In genomic region chr22:41940853-41941765, GRCh38 we compare ENCODE assay signal across 1 cellular context.
TF ChIP-seq lines count a peak whose summit lies in the region.

No MANE protein-coding gene starts in this region.

TF ChIP-seq in HepG2, 621 proteins besides CTCF, POLR2A, EP300 and RAD21 (continued from another document and continues in another):
- TF ChIP-seq ZNF350 (CRISPR knock-in tag; IDR thresholded peaks at IDR 0.05; ENCODE audit: borderline replicate concordance, low read depth) (peak; percentile 55; the same call in 1 of the 2 replicates), SMC3 (IDR thresholded peaks at IDR 0.05; ENCODE audit: low read length) (peak; percentile 66), ETV5 (CRISPR knock-in tag; IDR thresholded peaks at IDR 0.05; ENCODE audit: borderline replicate concordance) (peak; percentile 28; the same call in 1 of the 2 replicates), ZNF761 (CRISPR knock-in tag; conservative IDR thresholded peaks at IDR 0.05) (no peak), GATAD2A (CRISPR knock-in tag; IDR thresholded peaks at IDR 0.05) (peak; percentile 17; the same call in 1 of the 2 replicates), DNMT1 (CRISPR knock-in tag; IDR thresholded peaks at IDR 0.05) (peak; percentile 57; the same call in 1 of the 2 replicates), FOXC1 (CRISPR knock-in tag; IDR thresholded peaks at IDR 0.05; ENCODE audit: borderline replicate concordance) (peak; percentile 58; the same call in 1 of the 2 replicates), DBP (CRISPR knock-in tag; IDR thresholded peaks at IDR 0.05; ENCODE audit: not compliant biosample characterization) (no peak), IRF2 (CRISPR knock-in tag; IDR thresholded peaks at IDR 0.05) (0 out of 2 replicates have a peak, but pooled peaks have one; percentile 53), TP53 (CRISPR knock-in tag; conservative IDR thresholded peaks at IDR 0.05) (no peak), MXI1 (IDR thresholded peaks at IDR 0.05; ENCODE audit: borderline replicate concordance, low read depth, low read length) (peak; percentile 38; the same call in 1 of the 3 replicates), MAFF (IDR thresholded peaks at IDR 0.05; ENCODE audit: low read depth, low read length) (peak; percentile 1; the same call in 1 of the 2 replicates), RCOR2 (CRISPR knock-in tag; IDR thresholded peaks at IDR 0.05) (peak; percentile 34; the same call in 1 of the 2 replicates), RXRB (CRISPR knock-in tag; IDR thresholded peaks at IDR 0.05; ENCODE audit: borderline replicate concordance) (0 out of 2 replicates have a peak, but pooled peaks have one; percentile 32), NR2F1 (CRISPR knock-in tag; IDR thresholded peaks at IDR 0.05) (no peak), TFDP1 (CRISPR knock-in tag; IDR thresholded peaks at IDR 0.05; ENCODE audit: borderline replicate concordance) (peak; percentile 32; the same call in 1 of the 2 replicates), HNF4A (CRISPR knock-in tag; IDR thresholded peaks at IDR 0.05) (peak; percentile 55), ZNF501 (CRISPR knock-in tag; IDR thresholded peaks at IDR 0.05) (no peak), ERF (CRISPR knock-in tag; IDR thresholded peaks at IDR 0.05) (0 out of 2 replicates have a peak, but pooled peaks have one; percentile 32), NR1H2 (CRISPR knock-in tag; IDR thresholded peaks at IDR 0.05; ENCODE audit: borderline replicate concordance, low read depth) (no peak), ELF3 (CRISPR knock-in tag; IDR thresholded peaks at IDR 0.05) (peak; percentile 50; the same call in 1 of the 2 replicates), STAT5B (CRISPR knock-in tag; IDR thresholded peaks at IDR 0.05) (no peak), HMGXB4 (CRISPR knock-in tag; IDR thresholded peaks at IDR 0.05; ENCODE audit: borderline replicate concordance in 1 of 2, low read depth in 1 of 2) (peak in 1 of 2 experiments; percentile 24; a peak in 1 of 4 replicates), PAWR (CRISPR knock-in tag; IDR thresholded peaks at IDR 0.05; ENCODE audit: borderline replicate concordance) (no peak), FOSL2 (CRISPR knock-in tag; IDR thresholded peaks at IDR 0.05) (0 out of 2 replicates have a peak, but pooled peaks have one; percentile 20), MAFK (conservative IDR thresholded peaks at IDR 0.05 in 1 of 2, IDR thresholded peaks at IDR 0.05 in 1 of 2; ENCODE audit: low read length in 2 of 2) (0 out of 4 replicates have a peak, but pooled peaks of 1 of the 2 experiments have one; percentile 3), GABPB1 (CRISPR knock-in tag; IDR thresholded peaks at IDR 0.05) (0 out of 2 replicates have a peak, but pooled peaks have one; percentile 26), KDM2A (CRISPR knock-in tag; IDR thresholded peaks at IDR 0.05; ENCODE audit: borderline replicate concordance, low read depth) (peak; percentile 58; the same call in 1 of the 2 replicates), FOXK1 (CRISPR knock-in tag; IDR thresholded peaks at IDR 0.05; ENCODE audit: borderline replicate concordance, low read depth) (no peak), KLF9 (CRISPR knock-in tag; IDR thresholded peaks at IDR 0.05; ENCODE audit: low read depth) (no peak), SALL1 (CRISPR knock-in tag; IDR thresholded peaks at IDR 0.05) (peak; percentile 54; the same call in 1 of the 2 replicates), ZNF646 (CRISPR knock-in tag; IDR thresholded peaks at IDR 0.05) (no peak), MIXL1 (CRISPR knock-in tag; IDR thresholded peaks at IDR 0.05) (0 out of 2 replicates have a peak, but pooled peaks have one; percentile 43), RXRA (CRISPR knock-in tag; IDR thresholded peaks at IDR 0.05) (0 out of 2 replicates have a peak, but pooled peaks have one; percentile 17), SNAPC5 (CRISPR knock-in tag; IDR thresholded peaks at IDR 0.05; ENCODE audit: borderline replicate concordance) (0 out of 2 replicates have a peak, but pooled peaks have one; percentile 16), NPAS2 (CRISPR knock-in tag; IDR thresholded peaks at IDR 0.05; ENCODE audit: borderline replicate concordance) (no peak), ZNF441 (CRISPR knock-in tag; IDR thresholded peaks at IDR 0.05; ENCODE audit: borderline replicate concordance) (no peak), THRA (CRISPR knock-in tag; IDR thresholded peaks at IDR 0.05; ENCODE audit: borderline replicate concordance) (0 out of 2 replicates have a peak, but pooled peaks have one; percentile 44), SAP130 (CRISPR knock-in tag; IDR thresholded peaks at IDR 0.05; ENCODE audit: low read depth) (peak; percentile 28; the same call in 1 of the 2 replicates), XRCC5 (optimal IDR thresholded peaks at IDR 0.05; ENCODE audit: low read length) (peak; percentile 46), HHEX (CRISPR knock-in tag; IDR thresholded peaks at IDR 0.05) (no peak), HDAC1 (CRISPR knock-in tag; IDR thresholded peaks at IDR 0.05) (0 out of 2 replicates have a peak, but pooled peaks have one; percentile 43), GATAD1 (CRISPR knock-in tag; IDR thresholded peaks at IDR 0.05) (peak; percentile 50; the same call in 1 of the 2 replicates)
- TF ChIP-seq, protein P1, sequence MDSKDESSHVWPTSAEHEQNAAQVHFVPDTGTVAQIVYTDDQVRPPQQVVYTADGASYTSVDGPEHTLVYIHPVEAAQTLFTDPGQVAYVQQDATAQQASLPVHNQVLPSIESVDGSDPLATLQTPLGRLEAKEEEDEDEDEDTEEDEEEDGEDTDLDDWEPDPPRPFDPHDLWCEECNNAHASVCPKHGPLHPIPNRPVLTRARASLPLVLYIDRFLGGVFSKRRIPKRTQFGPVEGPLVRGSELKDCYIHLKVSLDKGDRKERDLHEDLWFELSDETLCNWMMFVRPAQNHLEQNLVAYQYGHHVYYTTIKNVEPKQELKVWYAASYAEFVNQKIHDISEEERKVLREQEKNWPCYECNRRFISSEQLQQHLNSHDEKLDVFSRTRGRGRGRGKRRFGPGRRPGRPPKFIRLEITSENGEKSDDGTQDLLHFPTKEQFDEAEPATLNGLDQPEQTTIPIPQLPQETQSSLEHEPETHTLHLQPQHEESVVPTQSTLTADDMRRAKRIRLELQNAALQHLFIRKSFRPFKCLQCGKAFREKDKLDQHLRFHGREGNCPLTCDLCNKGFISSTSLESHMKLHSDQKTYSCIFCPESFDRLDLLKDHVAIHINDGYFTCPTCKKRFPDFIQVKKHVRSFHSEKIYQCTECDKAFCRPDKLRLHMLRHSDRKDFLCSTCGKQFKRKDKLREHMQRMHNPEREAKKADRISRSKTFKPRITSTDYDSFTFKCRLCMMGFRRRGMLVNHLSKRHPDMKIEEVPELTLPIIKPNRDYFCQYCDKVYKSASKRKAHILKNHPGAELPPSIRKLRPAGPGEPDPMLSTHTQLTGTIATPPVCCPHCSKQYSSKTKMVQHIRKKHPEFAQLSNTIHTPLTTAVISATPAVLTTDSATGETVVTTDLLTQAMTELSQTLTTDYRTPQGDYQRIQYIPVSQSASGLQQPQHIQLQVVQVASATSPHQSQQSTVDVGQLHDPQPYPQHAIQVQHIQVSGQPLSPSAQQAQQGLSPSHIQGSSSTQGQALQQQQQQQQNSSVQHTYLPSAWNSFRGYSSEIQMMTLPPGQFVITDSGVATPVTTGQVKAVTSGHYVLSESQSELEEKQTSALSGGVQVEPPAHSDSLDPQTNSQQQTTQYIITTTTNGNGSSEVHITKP (CRISPR knock-in tag; IDR thresholded peaks at IDR 0.05; ENCODE audit: low read depth), result no peak; the same call in 1 of the 2 replicates
- TF ChIP-seq, protein P2, sequence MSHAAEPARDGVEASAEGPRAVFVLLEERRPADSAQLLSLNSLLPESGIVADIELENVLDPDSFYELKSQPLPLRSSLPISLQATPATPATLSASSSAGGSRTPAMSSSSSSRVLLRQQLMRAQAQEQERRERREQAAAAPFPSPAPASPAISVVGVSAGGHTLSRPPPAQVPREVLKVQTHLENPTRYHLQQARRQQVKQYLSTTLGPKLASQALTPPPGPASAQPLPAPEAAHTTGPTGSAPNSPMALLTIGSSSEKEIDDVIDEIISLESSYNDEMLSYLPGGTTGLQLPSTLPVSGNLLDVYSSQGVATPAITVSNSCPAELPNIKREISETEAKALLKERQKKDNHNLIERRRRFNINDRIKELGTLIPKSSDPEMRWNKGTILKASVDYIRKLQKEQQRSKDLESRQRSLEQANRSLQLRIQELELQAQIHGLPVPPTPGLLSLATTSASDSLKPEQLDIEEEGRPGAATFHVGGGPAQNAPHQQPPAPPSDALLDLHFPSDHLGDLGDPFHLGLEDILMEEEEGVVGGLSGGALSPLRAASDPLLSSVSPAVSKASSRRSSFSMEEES (CRISPR knock-in tag; IDR thresholded peaks at IDR 0.05), result no peak
